ENCODE assay signal across 2 cellular contexts in the genomic region with DNA sequence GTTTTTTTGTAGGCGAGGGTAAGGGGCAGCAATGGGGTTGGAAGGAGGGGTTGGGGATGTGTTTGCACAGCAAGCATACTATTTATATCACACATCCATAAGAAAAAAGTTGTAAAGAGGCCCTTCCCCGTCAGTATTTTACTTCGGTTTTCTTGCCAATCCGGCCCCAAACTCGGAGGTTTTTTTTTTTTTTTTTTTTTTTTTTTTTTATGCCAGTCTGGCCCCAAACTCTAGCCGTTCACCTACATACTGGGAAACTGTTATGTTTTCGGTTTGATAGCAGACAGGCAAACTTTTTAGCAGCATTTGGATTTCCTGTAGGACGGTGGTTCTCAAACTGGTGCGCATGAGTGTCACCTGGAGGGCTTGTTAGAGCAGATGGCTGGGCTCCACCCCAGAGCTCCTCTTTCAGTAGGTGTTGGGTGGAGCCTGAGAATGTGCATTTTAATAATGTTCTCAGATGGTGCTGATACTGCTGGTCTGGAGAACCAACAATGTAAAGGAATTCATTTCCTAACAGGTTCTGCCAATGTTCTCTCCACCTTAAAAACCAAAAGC.
TF ChIP-seq lines count a peak whose summit lies in the region.

No MANE protein-coding gene starts in this region.

TF ChIP-seq in IMR-90, 13 proteins besides CTCF, POLR2A, EP300 and RAD21:
- TF ChIP-seq SMC3 (IDR thresholded peaks at IDR 0.05; ENCODE audit: low read depth, low read length) (no peak), MAZ (IDR thresholded peaks at IDR 0.05; ENCODE audit: borderline replicate concordance, low read depth, low read length) (no peak), CEBPB (IDR thresholded peaks at IDR 0.05; ENCODE audit: low read depth, low read length) (no peak), RCOR1 (IDR thresholded peaks at IDR 0.05; ENCODE audit: insufficient replicate concordance, low read length) (no peak), BHLHE40 (IDR thresholded peaks at IDR 0.05; ENCODE audit: low read depth, low read length) (no peak), MXI1 (IDR thresholded peaks at IDR 0.05; ENCODE audit: borderline replicate concordance, low read depth, low read length) (no peak), MAFK (IDR thresholded peaks at IDR 0.05; ENCODE audit: low read depth, low read length) (no peak), USF2 (IDR thresholded peaks at IDR 0.05; ENCODE audit: low read depth, low read length) (no peak), RFX5 (IDR thresholded peaks at IDR 0.05; ENCODE audit: low read depth, low read length) (no peak), FOS (IDR thresholded peaks at IDR 0.05; ENCODE audit: low read depth, low read length) (no peak), NFE2L2 (IDR thresholded peaks at IDR 0.05; ENCODE audit: low read depth, low read length) (no peak), CHD1 (IDR thresholded peaks at IDR 0.05; ENCODE audit: low read depth, low read length) (no peak)
- TF ChIP-seq, protein P1, sequence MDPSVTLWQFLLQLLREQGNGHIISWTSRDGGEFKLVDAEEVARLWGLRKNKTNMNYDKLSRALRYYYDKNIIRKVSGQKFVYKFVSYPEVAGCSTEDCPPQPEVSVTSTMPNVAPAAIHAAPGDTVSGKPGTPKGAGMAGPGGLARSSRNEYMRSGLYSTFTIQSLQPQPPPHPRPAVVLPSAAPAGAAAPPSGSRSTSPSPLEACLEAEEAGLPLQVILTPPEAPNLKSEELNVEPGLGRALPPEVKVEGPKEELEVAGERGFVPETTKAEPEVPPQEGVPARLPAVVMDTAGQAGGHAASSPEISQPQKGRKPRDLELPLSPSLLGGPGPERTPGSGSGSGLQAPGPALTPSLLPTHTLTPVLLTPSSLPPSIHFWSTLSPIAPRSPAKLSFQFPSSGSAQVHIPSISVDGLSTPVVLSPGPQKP (IDR thresholded peaks at IDR 0.05; ENCODE audit: borderline replicate concordance, low read depth, low read length) = no peak
TF ChIP-seq in IMR-90: peak in this region for 0.

TF ChIP-seq in HepG2, 621 proteins besides CTCF, POLR2A, EP300 and RAD21:
- TF ChIP-seq CHD2 (IDR thresholded peaks at IDR 0.05; ENCODE audit: low read depth, low read length) (no peak), HOXA9 (CRISPR knock-in tag; IDR thresholded peaks at IDR 0.05; ENCODE audit: borderline replicate concordance) (no peak), HOXD1 (CRISPR knock-in tag; IDR thresholded peaks at IDR 0.05) (no peak), HNRNPH1 (optimal IDR thresholded peaks at IDR 0.05; ENCODE audit: low read depth, low read length) (no peak), FOXP4 (CRISPR knock-in tag; IDR thresholded peaks at IDR 0.05) (no peak), KDM4B (CRISPR knock-in tag; IDR thresholded peaks at IDR 0.05) (no peak), ZSCAN21 (CRISPR knock-in tag; IDR thresholded peaks at IDR 0.05; ENCODE audit: borderline replicate concordance) (no peak)
